Comparison of ENCODE assay signal across 8 cellular contexts in the genomic region with DNA sequence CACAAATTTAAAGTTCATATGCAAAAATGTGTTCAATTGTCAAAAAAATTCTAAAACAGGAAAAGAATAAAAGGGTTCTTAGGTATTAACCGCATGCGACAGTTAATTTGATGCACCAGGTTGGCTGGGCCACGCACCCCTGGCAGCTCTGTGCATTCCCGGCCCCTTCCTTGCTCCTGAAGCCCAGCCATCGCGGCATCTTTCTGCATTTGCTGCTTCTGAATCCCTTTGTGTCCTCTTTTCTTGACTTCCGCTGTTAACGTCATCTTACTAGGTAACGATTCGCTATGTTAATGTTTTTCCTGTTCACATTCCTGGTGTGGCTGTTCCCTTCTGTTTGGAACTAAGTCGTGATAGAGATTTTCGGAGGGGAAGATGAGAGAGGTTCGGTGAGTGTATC. TPM values are rescaled to one million over a fixed set of nuclear protein-coding genes. Genes with fewer than 3 reads are reported as not detected.
DNase-seq lines count a peak whose midpoint lies in the region; ATAC-seq, FAIRE-seq and TF ChIP-seq lines count a peak whose summit lies in the region.
"Had no signal": no experiment of that assay in that cellular context is flagged by ENCODE, and none has a peak within 500 bp of the region (broad histone marks: within the 10 kb centered on the region; RNA-seq: fewer than 3 reads in every experiment).

No MANE protein-coding gene starts in this region.

- no peak for DNase-seq in activated naive CD4-positive, alpha-beta T cell treated with anti-CD3 and anti-CD28 coated beads, Interleukin-2, amount 10 ng/mL, durations not matched to agents 7 days and 5 days
- DNase-seq in activated naive CD4-positive, alpha-beta T cell treated with anti-CD3 and anti-CD28 coated beads, Interleukin-2, amount 50 U/mL, for 16 hours: no peak
- DNase-seq in heart left ventricle (no peak), upper lobe of left lung (no peak), AG08396 (ENCODE audit: low spot score) (no peak), HTR-8/SVneo (ENCODE audit: insufficient read length, low spot score) (no peak)

- TF ChIP-seq CTCF in heart left ventricle (IDR thresholded peaks at IDR 0.05): no peak
- no peak for TF ChIP-seq CTCF in upper lobe of left lung (IDR thresholded peaks at IDR 0.05)

- H3K27me3 ChIP-seq in heart left ventricle (peaks cover 0 to 34% (median 0%) of the 10 kb centered on the region in 9 donors), upper lobe of left lung (no peaks in the 10 kb centered on the region)

- H3K36me3 ChIP-seq in heart left ventricle: no peaks in the 10 kb centered on the region
- no peaks in the 10 kb centered on the region for H3K36me3 ChIP-seq in upper lobe of left lung

- intact Hi-C loops in heart left ventricle (cut with DNase I): no loop called here

- CTCF ChIA-PET in activated naive CD4-positive, alpha-beta T cell treated with anti-CD3 and anti-CD28 coated beads, Interleukin-2, amount 10 ng/mL, durations not matched to agents 7 days and 5 days (lab: Charles Lee): interaction anchor here (1.1 kb wide), 1 partner anchor 12 kb away, joined by 3 read pairs; a partner anchor contains a TSS

- H3K4me1 ChIP-seq in heart left ventricle (peaks cover 0 to 93% (median 9%) of the 10 kb centered on the region in 12 donors), upper lobe of left lung (peaks cover 46 to 58% (median 55%) of the 10 kb centered on the region in 4 donors)

- H3K27ac Mint-ChIP-seq in activated naive CD4-positive, alpha-beta T cell treated with anti-CD3 and anti-CD28 coated beads, Interleukin-2, amount 10 ng/mL, durations not matched to agents 7 days and 5 days: peak overlapping the region; percentile 100

- peaks cover 2% of the 10 kb centered on the region for H3K36me3 Mint-ChIP-seq in activated naive CD4-positive, alpha-beta T cell treated with anti-CD3 and anti-CD28 coated beads, Interleukin-2, amount 10 ng/mL, durations not matched to agents 7 days and 5 days

- H3K4me3 Mint-ChIP-seq in activated naive CD4-positive, alpha-beta T cell treated with anti-CD3 and anti-CD28 coated beads, Interleukin-2, amount 10 ng/mL, durations not matched to agents 7 days and 5 days: no peak overlapping the region

- peaks cover 79% of the 10 kb centered on the region for H3K4me1 Mint-ChIP-seq in activated naive CD4-positive, alpha-beta T cell treated with anti-CD3 and anti-CD28 coated beads, Interleukin-2, amount 10 ng/mL, durations not matched to agents 7 days and 5 days

- ATAC-seq in heart left ventricle: no peak
- ATAC-seq in upper lobe of left lung (ENCODE audit: low FRiP score in 2 of 2): no peak

- H3K4me3 ChIP-seq in heart left ventricle (no peak overlapping the region), upper lobe of left lung (no peak overlapping the region)

- no peak for TF ChIP-seq EP300 in upper lobe of left lung (IDR thresholded peaks at IDR 0.05)

- 86 to 92% (median 90%) methylated on average over 13 of the region's 13 CpGs for WGBS in heart left ventricle, 4 donors
- WGBS in upper lobe of left lung, 2 donors: 82 to 89% methylated on average over 13 of the region's 13 CpGs

- H3K9me3 ChIP-seq in heart left ventricle (no peaks in the 10 kb centered on the region), upper lobe of left lung (no peaks in the 10 kb centered on the region)

- TF ChIP-seq POLR2A in heart left ventricle (IDR thresholded peaks at IDR 0.05): no peak
- no peak for TF ChIP-seq POLR2A in upper lobe of left lung (IDR thresholded peaks at IDR 0.05)

- no peaks in the 10 kb centered on the region for H3K9me3 Mint-ChIP-seq in activated naive CD4-positive, alpha-beta T cell treated with anti-CD3 and anti-CD28 coated beads, Interleukin-2, amount 10 ng/mL, durations not matched to agents 7 days and 5 days

- no peaks in the 10 kb centered on the region for H3K27me3 Mint-ChIP-seq in activated naive CD4-positive, alpha-beta T cell treated with anti-CD3 and anti-CD28 coated beads, Interleukin-2, amount 10 ng/mL, durations not matched to agents 7 days and 5 days

- no peak for FAIRE-seq in HTR-8/SVneo (lab: Jason Lieb, UNC)

- H3K27ac ChIP-seq in heart left ventricle: peak overlapping the region in 9 of 12 donors; percentile 5 to 98 (median 91)
- peak overlapping the region; percentile 94 to 98 (median 96) for H3K27ac ChIP-seq in upper lobe of left lung

RNA-seq across cellular contexts. Expression of a gene that starts 7.9 kb away (rescaled TPM):
- total RNA-seq in heart left ventricle (1 to 10 TPM in 1 of 9 donors, under 1 TPM in 3, not detected in 5; 0.08 to 1.3 (median 0.14) TPM), upper lobe of left lung (1 to 10 TPM in 2 of 6 donors, under 1 TPM in 2, not detected in 2; 0.39 to 1.5 (median 0.81) TPM)
- under 1 TPM in 1 of 2 donors, not detected in 1; 0.08 TPM for polyA plus RNA-seq in heart left ventricle

RNA-seq across cellular contexts. Expression of a gene that starts 8.0 kb away (rescaled TPM):
- total RNA-seq in heart left ventricle (100 to 1,000 TPM in 1 of 9 donors, 10 to 100 TPM in 6, 1 to 10 TPM in 2; 8.3 to 198 (median 21.7) TPM), upper lobe of left lung (100 to 1,000 TPM; 162 to 346 (median 248) TPM)
- 10 to 100 TPM; 11.8 to 45.1 TPM for polyA plus RNA-seq in heart left ventricle

RNA-seq across cellular contexts. Expression of a gene that starts 12.4 kb away (rescaled TPM):
- 1 to 10 TPM in 2 of 9 donors, under 1 TPM in 2, not detected in 5; 0.67 to 2.6 (median 0.94) TPM for total RNA-seq in heart left ventricle
- polyA plus RNA-seq in heart left ventricle: 1 to 10 TPM in 1 of 2 donors, not detected in 1; 2.0 TPM
- 10 to 100 TPM in 2 of 6 donors, 1 to 10 TPM in 3, not detected in 1; 1.7 to 14.0 (median 9.2) TPM for total RNA-seq in upper lobe of left lung

RNA-seq across cellular contexts. Expression of a gene that starts 25.0 kb away (rescaled TPM):
- total RNA-seq in heart left ventricle: not detected
- not detected for polyA plus RNA-seq in heart left ventricle
- 1 to 10 TPM in 1 of 6 donors, not detected in 5; 3.4 TPM for total RNA-seq in upper lobe of left lung
- total RNA-seq: M059J had no signal
- polyA plus RNA-seq: BJ had no signal

RNA-seq across cellular contexts. Expression of a gene that starts 29.7 kb away (rescaled TPM):
- 10 to 100 TPM; 24.7 to 34.5 (median 27.9) TPM for total RNA-seq in heart left ventricle
- 10 to 100 TPM; 33.9 to 43.3 TPM for polyA plus RNA-seq in heart left ventricle
- 100 to 1,000 TPM in 1 of 6 donors, 10 to 100 TPM in 5; 55.4 to 104 (median 62.2) TPM for total RNA-seq in upper lobe of left lung
